ENCODE assay signal across 25 cellular contexts in genomic region chr10:8576281-8576680, GRCh38.
"Had no signal": no experiment of that assay in that cellular context is flagged by ENCODE, and none has a peak within 500 bp of the region (broad histone marks: within the 10 kb centered on the region; RNA-seq: fewer than 3 reads in every experiment).

No MANE protein-coding gene starts in this region.

- H3K4me3 Mint-ChIP-seq: memory B cell; natural killer cell; stimulated activated effector memory CD8-positive, alpha-beta T cell treated with anti-CD3 and anti-CD28 coated beads, Interleukin-12 subunit alpha, Interleukin-12 subunit beta, amount 100 ng/mL, for 72 hours had no signal

- H3K9me3 ChIP-seq: esophagus muscularis mucosa, gastroesophageal sphincter, heart left ventricle, psoas muscle, sigmoid colon, thoracic aorta, upper lobe of right lung, vagina had no signal

- H2AFZ ChIP-seq: hepatocyte had no signal

- H3K79me2 ChIP-seq: hepatocyte had no signal

- H3K36me3 ChIP-seq: esophagus muscularis mucosa, gastroesophageal sphincter, heart left ventricle, ovary, sigmoid colon, thoracic aorta, tibial nerve, upper lobe of right lung, vagina had no signal

- H3K4me1 ChIP-seq: esophagus muscularis mucosa, foreskin keratinocyte, gastroesophageal sphincter, heart left ventricle, psoas muscle, sigmoid colon, tibial nerve, upper lobe of right lung, vagina had no signal

- H3K9me3 Mint-ChIP-seq: natural killer cell had no signal

- DNase-seq: dermis blood vessel endothelial cell; effector memory CD4-positive, alpha-beta T cell; foreskin keratinocyte; heart left ventricle; kidney; natural killer cell; occipital lobe; ovary; posterior cingulate gyrus; psoas muscle; right cardiac atrium; sigmoid colon; stimulated activated CD4-positive, alpha-beta T cell treated with anti-CD3 and anti-CD28 coated beads, Interleukin-2, amount 100 ng/mL, for 24 hours; stimulated activated CD4-positive, alpha-beta T cell treated with anti-CD3 and anti-CD28 coated beads, Interleukin-4, amount 100 ng/mL, for 24 hours; stimulated activated naive CD4-positive, alpha-beta T cell treated with Interleukin-2 at 50 U/mL for 16 hours; upper lobe of right lung had no signal

- H3K27ac ChIP-seq: esophagus muscularis mucosa, foreskin keratinocyte, gastroesophageal sphincter, heart left ventricle, hepatocyte, ovary, psoas muscle, sigmoid colon, thoracic aorta, tibial nerve, upper lobe of right lung, vagina had no signal

- H3K27me3 Mint-ChIP-seq: memory B cell had no signal

- H3K4me3 ChIP-seq: esophagus muscularis mucosa, gastroesophageal sphincter, heart left ventricle, hepatocyte, lung, ovary, psoas muscle, sigmoid colon, thoracic aorta, tibial nerve, upper lobe of right lung, vagina had no signal

- H3K4me1 Mint-ChIP-seq: memory B cell, natural killer cell had no signal

- H3K4me2 ChIP-seq: hepatocyte had no signal

- H3K27me3 ChIP-seq: esophagus muscularis mucosa, foreskin keratinocyte, gastroesophageal sphincter, hepatocyte, ovary, sigmoid colon, tibial nerve, upper lobe of right lung, vagina had no signal

- H3K27ac Mint-ChIP-seq: memory B cell; natural killer cell; stimulated activated effector memory CD8-positive, alpha-beta T cell treated with anti-CD3 and anti-CD28 coated beads, Interleukin-12 subunit alpha, Interleukin-12 subunit beta, amount 100 ng/mL, for 72 hours had no signal

- H3K36me3 Mint-ChIP-seq: memory B cell; natural killer cell; stimulated activated effector memory CD8-positive, alpha-beta T cell treated with anti-CD3 and anti-CD28 coated beads, Interleukin-12 subunit alpha, Interleukin-12 subunit beta, amount 100 ng/mL, for 72 hours had no signal
